In the genomic region with DNA sequence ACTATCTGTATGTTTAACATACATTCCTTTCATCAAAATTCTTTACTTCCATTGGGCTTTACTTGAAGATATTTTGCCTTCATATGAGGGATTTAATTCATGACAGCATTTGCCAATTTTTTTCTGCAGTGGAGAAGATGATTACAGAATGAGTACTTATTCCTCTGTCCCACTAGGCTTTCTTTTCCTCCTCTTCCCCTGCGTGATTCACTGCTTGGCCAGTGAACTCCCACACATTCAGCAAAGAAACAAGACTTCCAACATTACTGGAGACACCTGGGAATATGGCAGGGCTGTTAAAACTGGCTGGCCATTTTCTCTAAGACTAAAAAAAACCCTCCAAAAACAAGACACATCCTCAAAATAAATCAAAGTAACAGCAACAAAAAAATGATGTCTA, we compare ENCODE assay signal across 25 cellular contexts.
DNase-seq lines count a peak whose midpoint lies in the region; ATAC-seq and TF ChIP-seq lines count a peak whose summit lies in the region.
"Had no signal": no experiment of that assay in that cellular context is flagged by ENCODE, and none has a peak within 500 bp of the region (broad histone marks: within the 10 kb centered on the region; RNA-seq: fewer than 3 reads in every experiment).

No MANE protein-coding gene starts in this region.

- H3K4me1 ChIP-seq in right atrium auricular region (no peaks in the 10 kb centered on the region), GM23338 (ENCODE audit: insufficient read depth) (no peaks in the 10 kb centered on the region), prostate gland (replicated peaks) (no peaks in the 10 kb centered on the region), lower lobe of right lung (no peaks in the 10 kb centered on the region)
- H3K4me1 ChIP-seq: spleen, stomach had no signal

- no peak for TF ChIP-seq CTCF in right atrium auricular region (IDR thresholded peaks at IDR 0.05)
- TF ChIP-seq CTCF in GM23338 (conservative IDR thresholded peaks at IDR 0.05; ENCODE audit: low read depth in 2 of 2): no peak
- no peak for TF ChIP-seq CTCF in prostate gland (IDR thresholded peaks at IDR 0.05)
- TF ChIP-seq CTCF in lower lobe of right lung (IDR thresholded peaks at IDR 0.05): no peak

- intact Hi-C loops in Right ventricle myocardium inferior (cut with DNase I) (no loop called here), prostate gland (cut with DNase I) (no loop called here), lower lobe of right lung (cut with DNase I) (no loop called here)

- DNase-seq in Right ventricle myocardium inferior (ENCODE audit: missing footprints) (no peak), right atrium auricular region (ENCODE audit: low spot score) (no peak), astrocyte of the hippocampus (ENCODE audit: low read depth, low spot score) (peak; percentile 9), iris pigment epithelial cell (ENCODE audit: low read depth) (peak; percentile 62), GM23338 (ENCODE audit: low spot score) (no peak), prostate gland (ENCODE audit: low spot score) (no peak), lower lobe of right lung (no peak)
- DNase-seq: 8988T; activated CD4-positive, alpha-beta T cell treated with anti-CD3 and anti-CD28 coated beads, Interleukin-2, amount 10 ng/mL, durations not matched to agents 24 days and 14 days; activated naive CD8-positive, alpha-beta T cell treated with anti-CD3 and anti-CD28 coated beads, Interleukin-2, amount 10 ng/mL, durations not matched to agents 7 days and 5 days; C1 segment of cervical spinal cord; dorsolateral prefrontal cortex; left cardiac atrium; NCI-H1694 treated with DMSO at 0.1 percent for 48 hours; NCI-H774; nephron progenitor cell; posterior cingulate gyrus; SHP77 treated with DMSO at 0.1 percent for 48 hours; spleen; stimulated activated CD4-positive, alpha-beta T cell treated with anti-CD3 and anti-CD28 coated beads, Interleukin-4, amount 100 ng/mL, for 4 hours; stomach; trophoblast cell had no signal

- H3K27me3 ChIP-seq in right atrium auricular region: no peaks in the 10 kb centered on the region
- H3K27me3 ChIP-seq in GM23338 (ENCODE audit: insufficient read depth): no peaks in the 10 kb centered on the region
- no peaks in the 10 kb centered on the region for H3K27me3 ChIP-seq in prostate gland (replicated peaks; ENCODE audit: insufficient read depth)
- H3K27me3 ChIP-seq in lower lobe of right lung (ENCODE audit: low read depth): no peaks in the 10 kb centered on the region
- H3K27me3 ChIP-seq: dorsolateral prefrontal cortex, spleen, stomach had no signal

- no peaks in the 10 kb centered on the region for H3K27me3 Mint-ChIP-seq in GM23338 (ENCODE audit: insufficient read depth, low read depth, poor library complexity)
- H3K27me3 Mint-ChIP-seq: activated CD4-positive, alpha-beta T cell treated with anti-CD3 and anti-CD28 coated beads, Interleukin-2, amount 10 ng/mL, durations not matched to agents 24 days and 14 days; activated naive CD8-positive, alpha-beta T cell treated with anti-CD3 and anti-CD28 coated beads, Interleukin-2, amount 10 ng/mL, durations not matched to agents 7 days and 5 days had no signal

- H3K4me1 Mint-ChIP-seq in GM23338: no peaks in the 10 kb centered on the region
- H3K4me1 Mint-ChIP-seq: activated CD4-positive, alpha-beta T cell treated with anti-CD3 and anti-CD28 coated beads, Interleukin-2, amount 10 ng/mL, durations not matched to agents 24 days and 14 days; activated naive CD8-positive, alpha-beta T cell treated with anti-CD3 and anti-CD28 coated beads, Interleukin-2, amount 10 ng/mL, durations not matched to agents 7 days and 5 days; nephron progenitor cell had no signal

- no peak overlapping the region for H3K27ac Mint-ChIP-seq in GM23338
- H3K27ac Mint-ChIP-seq: activated CD4-positive, alpha-beta T cell treated with anti-CD3 and anti-CD28 coated beads, Interleukin-2, amount 10 ng/mL, durations not matched to agents 24 days and 14 days; activated naive CD8-positive, alpha-beta T cell treated with anti-CD3 and anti-CD28 coated beads, Interleukin-2, amount 10 ng/mL, durations not matched to agents 7 days and 5 days; activated T-helper 2 cell treated with anti-CD3 and anti-CD28 coated beads, Interferon-gamma antibody, Interleukin-2, Interleukin-4, amounts not matched to agents 10 μg/mL and 5 μg/mL and 100 μg/mL, durations not matched to agents 14 hours and 24 hours and 36 hours; nephron progenitor cell had no signal

- no peak overlapping the region for H2AFZ ChIP-seq in GM23338

- H3K4me2 ChIP-seq in GM23338: no peak overlapping the region

- H3F3A ChIP-seq in GM23338 (replicated peaks; ENCODE audit: low read depth): no peaks in the 10 kb centered on the region

- no peaks in the 10 kb centered on the region for H3K9me2 ChIP-seq in GM23338 (ENCODE audit: insufficient read depth)

- no peak overlapping the region for H3K4me3 Mint-ChIP-seq in GM23338
- H3K4me3 Mint-ChIP-seq: activated CD4-positive, alpha-beta T cell treated with anti-CD3 and anti-CD28 coated beads, Interleukin-2, amount 10 ng/mL, durations not matched to agents 24 days and 14 days; activated naive CD8-positive, alpha-beta T cell treated with anti-CD3 and anti-CD28 coated beads, Interleukin-2, amount 10 ng/mL, durations not matched to agents 7 days and 5 days; nephron progenitor cell had no signal

- H3K27ac ChIP-seq in right atrium auricular region: no peak overlapping the region
- H3K27ac ChIP-seq in GM23338 (ENCODE audit: low read depth): no peak overlapping the region
- H3K27ac ChIP-seq in prostate gland: no peak overlapping the region
- H3K27ac ChIP-seq in lower lobe of right lung: no peak overlapping the region
- H3K27ac ChIP-seq: dorsolateral prefrontal cortex, epithelial cell of prostate, spleen, stomach had no signal

- no peaks in the 10 kb centered on the region for H3K9me3 Mint-ChIP-seq in GM23338
- H3K9me3 Mint-ChIP-seq: activated CD4-positive, alpha-beta T cell treated with anti-CD3 and anti-CD28 coated beads, Interleukin-2, amount 10 ng/mL, durations not matched to agents 24 days and 14 days; nephron progenitor cell had no signal

- no peaks in the 10 kb centered on the region for H4K20me1 ChIP-seq in GM23338 (replicated peaks; ENCODE audit: insufficient read depth)

- ATAC-seq in Right ventricle myocardium inferior (peak; percentile 37), HG03039 (IDR thresholded peaks at IDR 0.05; ENCODE audit: unreplicated experiment) (no peak), GM23338 (no peak), lower lobe of right lung (no peak)

- no peak for TF ChIP-seq POLR2A in prostate gland (IDR thresholded peaks at IDR 0.05)

- H3K36me3 ChIP-seq in right atrium auricular region: no peaks in the 10 kb centered on the region
- H3K36me3 ChIP-seq in GM23338 (ENCODE audit: insufficient read depth): no peaks in the 10 kb centered on the region
- no peaks in the 10 kb centered on the region for H3K36me3 ChIP-seq in prostate gland
- H3K36me3 ChIP-seq in lower lobe of right lung: no peaks in the 10 kb centered on the region
- H3K36me3 ChIP-seq: spleen, stomach had no signal

- no peaks in the 10 kb centered on the region for H3K36me3 Mint-ChIP-seq in GM23338 (ENCODE audit: low read depth)
- H3K36me3 Mint-ChIP-seq: activated naive CD8-positive, alpha-beta T cell treated with anti-CD3 and anti-CD28 coated beads, Interleukin-2, amount 10 ng/mL, durations not matched to agents 7 days and 5 days had no signal

- H3K9me3 ChIP-seq in right atrium auricular region (no peaks in the 10 kb centered on the region), prostate gland (no peaks in the 10 kb centered on the region), lower lobe of right lung (no peaks in the 10 kb centered on the region)
- H3K9me3 ChIP-seq: stomach had no signal

- 37% methylated on average over 1 of the region's 1 CpG for WGBS in prostate gland

- H3K79me2 ChIP-seq in GM23338 (replicated peaks; ENCODE audit: insufficient read depth): no peaks in the 10 kb centered on the region

- no peak overlapping the region for H3K4me3 ChIP-seq in right atrium auricular region
- H3K4me3 ChIP-seq in GM23338: no peak overlapping the region
- H3K4me3 ChIP-seq in prostate gland: no peak overlapping the region
- no peak overlapping the region for H3K4me3 ChIP-seq in lower lobe of right lung
- H3K4me3 ChIP-seq: dorsolateral prefrontal cortex, spleen, stomach had no signal

TF ChIP-seq in GM23338, 12 proteins besides CTCF, POLR2A, EP300 and RAD21 (continues in another document):
- TF ChIP-seq, protein P1, sequence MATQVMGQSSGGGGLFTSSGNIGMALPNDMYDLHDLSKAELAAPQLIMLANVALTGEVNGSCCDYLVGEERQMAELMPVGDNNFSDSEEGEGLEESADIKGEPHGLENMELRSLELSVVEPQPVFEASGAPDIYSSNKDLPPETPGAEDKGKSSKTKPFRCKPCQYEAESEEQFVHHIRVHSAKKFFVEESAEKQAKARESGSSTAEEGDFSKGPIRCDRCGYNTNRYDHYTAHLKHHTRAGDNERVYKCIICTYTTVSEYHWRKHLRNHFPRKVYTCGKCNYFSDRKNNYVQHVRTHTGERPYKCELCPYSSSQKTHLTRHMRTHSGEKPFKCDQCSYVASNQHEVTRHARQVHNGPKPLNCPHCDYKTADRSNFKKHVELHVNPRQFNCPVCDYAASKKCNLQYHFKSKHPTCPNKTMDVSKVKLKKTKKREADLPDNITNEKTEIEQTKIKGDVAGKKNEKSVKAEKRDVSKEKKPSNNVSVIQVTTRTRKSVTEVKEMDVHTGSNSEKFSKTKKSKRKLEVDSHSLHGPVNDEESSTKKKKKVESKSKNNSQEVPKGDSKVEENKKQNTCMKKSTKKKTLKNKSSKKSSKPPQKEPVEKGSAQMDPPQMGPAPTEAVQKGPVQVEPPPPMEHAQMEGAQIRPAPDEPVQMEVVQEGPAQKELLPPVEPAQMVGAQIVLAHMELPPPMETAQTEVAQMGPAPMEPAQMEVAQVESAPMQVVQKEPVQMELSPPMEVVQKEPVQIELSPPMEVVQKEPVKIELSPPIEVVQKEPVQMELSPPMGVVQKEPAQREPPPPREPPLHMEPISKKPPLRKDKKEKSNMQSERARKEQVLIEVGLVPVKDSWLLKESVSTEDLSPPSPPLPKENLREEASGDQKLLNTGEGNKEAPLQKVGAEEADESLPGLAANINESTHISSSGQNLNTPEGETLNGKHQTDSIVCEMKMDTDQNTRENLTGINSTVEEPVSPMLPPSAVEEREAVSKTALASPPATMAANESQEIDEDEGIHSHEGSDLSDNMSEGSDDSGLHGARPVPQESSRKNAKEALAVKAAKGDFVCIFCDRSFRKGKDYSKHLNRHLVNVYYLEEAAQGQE (IDR thresholded peaks at IDR 0.05; ENCODE audit: unreplicated experiment): no peak

Comparison
In these comparisons a context has a peak if more than half of its experiments do, and no peak if none do; other contexts are left out.
1. DNase-seq: peak in astrocyte of the hippocampus (single experiment) and iris pigment epithelial cell (single experiment); none in Right ventricle myocardium inferior (single experiment), right atrium auricular region (single experiment), GM23338 (single experiment), prostate gland (single experiment) and lower lobe of right lung (single experiment).